Comparison of ENCODE assay signal across 9 cellular contexts in the genomic region with DNA sequence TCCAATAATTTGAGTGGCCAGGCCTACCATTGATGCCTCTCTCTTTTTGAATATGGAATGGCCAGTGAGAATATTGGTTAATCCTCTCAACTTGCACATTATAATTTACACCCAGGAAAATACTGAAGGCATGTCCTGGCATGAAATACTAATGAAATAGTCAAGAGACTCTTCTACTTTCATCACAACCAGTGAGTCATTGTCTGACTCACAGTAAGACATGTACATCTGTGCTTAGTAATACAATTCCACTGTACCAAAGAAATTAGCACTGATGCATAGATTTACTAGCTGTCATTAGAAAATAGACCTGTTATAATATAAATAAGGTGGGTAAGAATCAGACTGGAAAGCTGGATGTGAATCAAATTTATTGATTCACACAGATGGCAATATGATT. TPM values are rescaled to one million over a fixed set of nuclear protein-coding genes. Genes with fewer than 3 reads are reported as not detected.
DNase-seq lines count a peak whose midpoint lies in the region; ATAC-seq and TF ChIP-seq lines count a peak whose summit lies in the region.
"Had no signal": no experiment of that assay in that cellular context is flagged by ENCODE, and none has a peak within 500 bp of the region (broad histone marks: within the 10 kb centered on the region; RNA-seq: fewer than 3 reads in every experiment).

No MANE protein-coding gene starts in this region.

- TF ChIP-seq CTCF in kidney epithelial cell (IDR thresholded peaks at IDR 0.05; ENCODE audit: insufficient read depth, low read length, poor library complexity, severe bottlenecking) (no peak), endothelial cell (IDR thresholded peaks at IDR 0.05; ENCODE audit: unreplicated experiment) (no peak)

- no peaks in the 10 kb centered on the region for H3K9me3 Mint-ChIP-seq in endothelial cell (ENCODE audit: unreplicated experiment)

- no peaks in the 10 kb centered on the region for H3K36me3 Mint-ChIP-seq in T-helper 17 cell (ENCODE audit: low read depth)
- H3K36me3 Mint-ChIP-seq in endothelial cell (ENCODE audit: low read depth, unreplicated experiment) = no peaks in the 10 kb centered on the region

- no peak overlapping the region for H3K4me3 ChIP-seq in kidney epithelial cell (ENCODE audit: low read depth, low read length)

- H3K27ac Mint-ChIP-seq in T-helper 17 cell (no peak overlapping the region), endothelial cell (ENCODE audit: unreplicated experiment) (no peak overlapping the region)

- no peaks in the 10 kb centered on the region for H3K9me3 ChIP-seq in T-helper 17 cell (ENCODE audit: control insufficient read depth, low read length, poor library complexity, severe bottlenecking)
- H3K9me3 ChIP-seq: neutrophil had no signal

- H3K4me1 Mint-ChIP-seq in T-helper 17 cell (no peaks in the 10 kb centered on the region), endothelial cell (ENCODE audit: unreplicated experiment) (no peaks in the 10 kb centered on the region)

- H3K27me3 ChIP-seq in kidney epithelial cell (ENCODE audit: control insufficient read depth, insufficient read depth, low read length) = no peaks in the 10 kb centered on the region
- H3K27me3 ChIP-seq: neutrophil had no signal

- H3K4me3 Mint-ChIP-seq in T-helper 17 cell (no peak overlapping the region), endothelial cell (ENCODE audit: unreplicated experiment) (no peak overlapping the region)

- H3K27me3 Mint-ChIP-seq in T-helper 17 cell (no peaks in the 10 kb centered on the region), endothelial cell (ENCODE audit: unreplicated experiment) (no peaks in the 10 kb centered on the region)

- DNase-seq in NCI-H69 (lab: John Stamatoyannopoulos, UW) = peak; percentile 80
- DNase-seq in kidney epithelial cell (ENCODE audit: low read depth) = peak; percentile 93
- no peak for DNase-seq in NCI-H748 treated with DMSO at 0.1 percent for 48 hours (lab: John Stamatoyannopoulos, UW)
- no peak for DNase-seq in T-helper 17 cell
- no peak for DNase-seq in endothelial cell (ENCODE audit: low spot score)
- no peak for DNase-seq in SKM-1 treated with dmso at 0.1 percent for 144 hours (lab: John Stamatoyannopoulos, UW; ENCODE audit: unreplicated experiment)

- no peaks in the 10 kb centered on the region for H3K36me3 ChIP-seq in kidney epithelial cell (ENCODE audit: control insufficient read depth, insufficient read depth, low read length)
- H3K36me3 ChIP-seq: neutrophil had no signal

- peak; percentile 92 for ATAC-seq in GM18498 (IDR thresholded peaks at IDR 0.05; ENCODE audit: unreplicated experiment)
- peak; percentile 78 for ATAC-seq in HG02763 (IDR thresholded peaks at IDR 0.05; ENCODE audit: unreplicated experiment)
- ATAC-seq in T-helper 17 cell = no peak

RNA-seq across cellular contexts. Expression of a gene that starts 31.6 kb away (rescaled TPM):
- total RNA-seq in kidney epithelial cell (0.14 TPM in 1 of 2 replicates, not detected in the other), T-helper 17 cell (not detected), endothelial cell (ENCODE audit: unreplicated experiment) (not detected)

Comparison
In these comparisons a context has a peak if more than half of its experiments do, and no peak if none do; other contexts are left out.
1. DNase-seq: peak in NCI-H69 (single experiment) and kidney epithelial cell (single experiment); none in NCI-H748 treated with DMSO at 0.1 percent for 48 hours (single experiment), T-helper 17 cell (0 of 3), endothelial cell (single experiment) and SKM-1 treated with dmso at 0.1 percent for 144 hours (single experiment).